In genomic region chr11:120184371-120184945, GRCh38 we compare ENCODE assay signal across 16 cellular contexts. TPM values are rescaled to one million over a fixed set of nuclear protein-coding genes. Genes with fewer than 3 reads are reported as not detected.
DNase-seq lines count a peak whose midpoint lies in the region; ATAC-seq and TF ChIP-seq lines count a peak whose summit lies in the region.
"Had no signal": no experiment of that assay in that cellular context is flagged by ENCODE, and none has a peak within 500 bp of the region (broad histone marks: within the 10 kb centered on the region; RNA-seq: fewer than 3 reads in every experiment).

No MANE protein-coding gene starts in this region.

- no peak overlapping the region for H2BK15ac ChIP-seq in IMR-90 (ENCODE audit: low read depth, low read length)

- H3K4me1 Mint-ChIP-seq in activated CD4-positive, alpha-beta memory T cell treated with anti-CD3 and anti-CD28 coated beads, Interleukin-2, amount 10 ng/mL, durations not matched to agents 7 days and 5 days: peaks cover 2% of the 10 kb centered on the region

- no peak for ATAC-seq in IMR-90 (ENCODE audit: low read depth)
- peak in 2 of 4 donors; percentile 2 to 14 for ATAC-seq in right lobe of liver
- ATAC-seq in gastrocnemius medialis: peak; percentile 36 to 39

- 0 out of 2 replicates have a peak overlapping the region, but pooled peaks have one; percentile 9 for H3K23ac ChIP-seq in IMR-90 (ENCODE audit: low read depth, low read length)

- no peak overlapping the region for H4K91ac ChIP-seq in IMR-90 (ENCODE audit: insufficient read depth, low read depth, low read length)

- no peak for TF ChIP-seq RAD21 in IMR-90 (IDR thresholded peaks at IDR 0.05; ENCODE audit: low read length)

- H4K8ac ChIP-seq in IMR-90 (ENCODE audit: low read depth in 2 of 2, low read length in 2 of 2): no peak overlapping the region

- no peak overlapping the region for H3K4me2 ChIP-seq in IMR-90 (ENCODE audit: low read depth, low read length)

- no peak overlapping the region for H2BK20ac ChIP-seq in IMR-90 (ENCODE audit: low read depth, low read length)

- 0 out of 2 replicates have a peak, but pooled peaks cover under 1% of the 10 kb centered on the region for H3K27me3 ChIP-seq in IMR-90 (ENCODE audit: control insufficient read depth, insufficient read depth, low read length)
- no peaks in the 10 kb centered on the region for H3K27me3 ChIP-seq in esophagus (ENCODE audit: control insufficient read depth in 1 of 2, insufficient read depth in 2 of 2, low read length in 2 of 2)
- no peaks in the 10 kb centered on the region for H3K27me3 ChIP-seq in right lobe of liver
- no peaks in the 10 kb centered on the region for H3K27me3 ChIP-seq in gastrocnemius medialis

- H3K36me3 ChIP-seq in IMR-90 (ENCODE audit: control insufficient read depth, insufficient read depth, low read length) (no peaks in the 10 kb centered on the region), esophagus (ENCODE audit: control insufficient read depth in 2 of 2, insufficient read depth in 2 of 2, low read length in 1 of 2) (no peaks in the 10 kb centered on the region), right lobe of liver (no peaks in the 10 kb centered on the region), gastrocnemius medialis (no peaks in the 10 kb centered on the region)
- H3K36me3 ChIP-seq: tibial artery had no signal

- POLR2A ChIA-PET in IMR-90 (lab: Charles Lee; ENCODE audit: unreplicated experiment): no interaction called here
- POLR2A ChIA-PET in activated CD4-positive, alpha-beta memory T cell treated with anti-CD3 and anti-CD28 coated beads, Interleukin-2, amount 10 ng/mL, durations not matched to agents 7 days and 5 days (lab: Charles Lee): no interaction called here

- H3K4ac ChIP-seq in IMR-90 (ENCODE audit: low read depth, low read length): no peak overlapping the region

- H3K14ac ChIP-seq in IMR-90 (replicated peaks; ENCODE audit: low read depth, low read length): no peak overlapping the region

- WGBS in IMR-90 (ENCODE audit: extremely low coverage in 2 of 2, insufficient read length in 1 of 2), 2 experiments: 71% methylated on average over 3 of the region's 11 CpGs; no CpG with 5 or more reads in 1 of the 2 experiments
- 62 to 71% methylated on average over 11 of the region's 11 CpGs for WGBS in esophagus, 2 donors
- WGBS in right lobe of liver (ENCODE audit: insufficient coverage, low coverage, low lambda C conversion rate, missing lambda C conversion rate): 11% methylated on average over 10 of the region's 11 CpGs

- no peaks in the 10 kb centered on the region for H3K36me3 Mint-ChIP-seq in activated CD4-positive, alpha-beta memory T cell treated with anti-CD3 and anti-CD28 coated beads, Interleukin-2, amount 10 ng/mL, durations not matched to agents 7 days and 5 days (ENCODE audit: low read depth)
- H3K36me3 Mint-ChIP-seq: naive B cell had no signal

- intact Hi-C loops in IMR-90 (cut with micrococcal nuclease) (no loop called here), right lobe of liver (cut with DNase I) (no loop called here), gastrocnemius medialis (cut with DNase I; ENCODE audit: low total_unique reads) (no loop called here)

- H3K4me3 ChIP-seq in IMR-90 (ENCODE audit: insufficient read depth, low read depth, low read length) (no peak overlapping the region), esophagus (ENCODE audit: low read depth in 1 of 2, low read length in 2 of 2) (no peak overlapping the region), right lobe of liver (peak overlapping the region; percentile 36 to 59 (median 56)), gastrocnemius medialis (peak overlapping the region in 2 of 4 donors; percentile 4 to 18)
- H3K4me3 ChIP-seq: tibial artery had no signal

- no peak overlapping the region; the same call in 1 of the 2 replicates for H3K18ac ChIP-seq in IMR-90 (ENCODE audit: low read depth, low read length)

- dilution Hi-C loops in IMR-90 (cut with HindIII; ENCODE audit: low sequenced_read_pairs, unreplicated experiment): no loop called here

- H3K9me3 Mint-ChIP-seq in activated CD4-positive, alpha-beta memory T cell treated with anti-CD3 and anti-CD28 coated beads, Interleukin-2, amount 10 ng/mL, durations not matched to agents 7 days and 5 days: no peaks in the 10 kb centered on the region
- H3K9me3 Mint-ChIP-seq: activated naive CD4-positive, alpha-beta T cell treated with anti-CD3 and anti-CD28 coated beads for 36 hours; naive B cell had no signal

- no peak overlapping the region for H3K4me3 Mint-ChIP-seq in activated CD4-positive, alpha-beta memory T cell treated with anti-CD3 and anti-CD28 coated beads, Interleukin-2, amount 10 ng/mL, durations not matched to agents 7 days and 5 days
- H3K4me3 Mint-ChIP-seq: activated naive CD4-positive, alpha-beta T cell treated with anti-CD3 and anti-CD28 coated beads for 36 hours; naive B cell had no signal

- H4K20me1 ChIP-seq in IMR-90 (ENCODE audit: insufficient read depth, low read length): no peaks in the 10 kb centered on the region

- H2AK9ac ChIP-seq in IMR-90 (replicated peaks; ENCODE audit: low read depth, low read length, poor library complexity): no peak overlapping the region

- no peak overlapping the region for H2AFZ ChIP-seq in IMR-90 (replicated peaks; ENCODE audit: low read length, poor library complexity)

- DNase-seq in IMR-90 (no peak), right lobe of liver (peak in 1 of 3 donors; percentile 63), gastrocnemius medialis (peak; percentile 26 to 47), NCI-H526 treated with DMSO at 0.1 percent for 48 hours (lab: John Stamatoyannopoulos, UW) (no peak), C1 segment of cervical spinal cord (lab: John Stamatoyannopoulos, UW) (no peak), OCI-M2 (lab: John Stamatoyannopoulos, UW; ENCODE audit: unreplicated experiment) (no peak)
- no peak for DNase-seq in activated CD4-positive, alpha-beta memory T cell treated with anti-CD3 and anti-CD28 coated beads, Interleukin-2, amount 10 ng/mL, durations not matched to agents 7 days and 5 days
- DNase-seq: activated naive CD4-positive, alpha-beta T cell treated with anti-CD3 and anti-CD28 coated beads for 36 hours; Calu3; cerebellar nuclear complex; MM.1S; naive B cell; NCI-H2171 had no signal

- peaks cover 19% of the 10 kb centered on the region for H3K4me1 ChIP-seq in IMR-90 (ENCODE audit: control insufficient read depth, insufficient read depth, low read length)
- peaks cover 5 to 12% of the 10 kb centered on the region in 2 donors for H3K4me1 ChIP-seq in esophagus (ENCODE audit: control insufficient read depth in 2 of 2, insufficient read depth in 2 of 2, low read length in 1 of 2)
- H3K4me1 ChIP-seq in right lobe of liver: peaks cover 0 to 66% (median 26%) of the 10 kb centered on the region in 4 donors
- peaks cover 10 to 19% of the 10 kb centered on the region in 2 donors for H3K4me1 ChIP-seq in gastrocnemius medialis
- H3K4me1 ChIP-seq: tibial artery had no signal

- no peak overlapping the region for H3K56ac ChIP-seq in IMR-90 (ENCODE audit: extremely low read depth, insufficient read depth, low read length)

- H3K9me3 ChIP-seq in IMR-90 (ENCODE audit: control insufficient read depth, insufficient read depth, low read length) (no peaks in the 10 kb centered on the region), esophagus (ENCODE audit: control insufficient read depth in 2 of 2, insufficient read depth in 1 of 2, low read depth in 1 of 2, low read length in 1 of 2) (no peaks in the 10 kb centered on the region), right lobe of liver (no peaks in the 10 kb centered on the region), gastrocnemius medialis (no peaks in the 10 kb centered on the region)
- H3K9me3 ChIP-seq: tibial artery had no signal

- TF ChIP-seq CTCF in IMR-90 (conservative IDR thresholded peaks at IDR 0.05; ENCODE audit: low read depth, low read length) (no peak), right lobe of liver (IDR thresholded peaks at IDR 0.05) (no peak), gastrocnemius medialis (IDR thresholded peaks at IDR 0.05 in 4 of 5, conservative IDR thresholded peaks at IDR 0.05 in 1 of 5) (no peak)

- no TSS peak for BruUV-seq in IMR-90 (replicated peaks; lab: Mats Ljungman, UMichigan)

- no peak overlapping the region for H3K9ac ChIP-seq in IMR-90 (ENCODE audit: low read depth, low read length)

- H3K27ac Mint-ChIP-seq in activated CD4-positive, alpha-beta memory T cell treated with anti-CD3 and anti-CD28 coated beads, Interleukin-2, amount 10 ng/mL, durations not matched to agents 7 days and 5 days: no peak overlapping the region
- H3K27ac Mint-ChIP-seq: activated naive CD4-positive, alpha-beta T cell treated with anti-CD3 and anti-CD28 coated beads for 36 hours; naive B cell had no signal

- H2AK5ac ChIP-seq in IMR-90 (ENCODE audit: low read depth, low read length): no peak overlapping the region

- no peaks in the 10 kb centered on the region for H3K79me1 ChIP-seq in IMR-90 (ENCODE audit: low read depth in 1 of 2, low read length in 2 of 2)

- H2BK120ac ChIP-seq in IMR-90 (ENCODE audit: low read depth, low read length): no peak overlapping the region

- H4K5ac ChIP-seq in IMR-90 (ENCODE audit: low read depth, low read length): no peak overlapping the region

- H3K9me1 ChIP-seq in IMR-90 (ENCODE audit: insufficient read depth, low read length): 0 out of 2 replicates have a peak, but pooled peaks cover 6% of the 10 kb centered on the region

- no peak overlapping the region for H2BK5ac ChIP-seq in IMR-90 (ENCODE audit: low read depth, low read length, poor library complexity, severe bottlenecking)

- TF ChIP-seq POLR2A in IMR-90 (IDR thresholded peaks at IDR 0.05; ENCODE audit: low read depth, low read length) (no peak), right lobe of liver (IDR thresholded peaks at IDR 0.05) (no peak), gastrocnemius medialis (IDR thresholded peaks at IDR 0.05) (no peak)

- CTCF ChIA-PET in IMR-90 (lab: Yijun Ruan, JAX): no interaction called here
- CTCF ChIA-PET in activated CD4-positive, alpha-beta memory T cell treated with anti-CD3 and anti-CD28 coated beads, Interleukin-2, amount 10 ng/mL, durations not matched to agents 7 days and 5 days (lab: Charles Lee): no interaction called here

- in situ Hi-C loops in IMR-90 (cut with MboI; ENCODE audit: low sequenced_read_pairs) (no loop called here), gastrocnemius medialis (cut with MboI; ENCODE audit: low sequenced_read_pairs in 4 of 4) (no loop called here)

- H3K27me3 Mint-ChIP-seq in activated CD4-positive, alpha-beta memory T cell treated with anti-CD3 and anti-CD28 coated beads, Interleukin-2, amount 10 ng/mL, durations not matched to agents 7 days and 5 days: peaks cover 23% of the 10 kb centered on the region

- no peak overlapping the region for H3K27ac ChIP-seq in IMR-90 (ENCODE audit: insufficient read depth, low read length)
- peak overlapping the region; percentile 42 to 54 for H3K27ac ChIP-seq in esophagus (ENCODE audit: low read depth in 2 of 2, low read length in 1 of 2)
- peak overlapping the region; percentile 79 to 86 (median 85) for H3K27ac ChIP-seq in right lobe of liver
- peak overlapping the region; percentile 55 to 78 (median 75) for H3K27ac ChIP-seq in gastrocnemius medialis
- H3K27ac ChIP-seq: tibial artery had no signal

RNA-seq across cellular contexts. Expression of gene OAF, which starts 26.4 kb away (rescaled TPM):
- total RNA-seq in IMR-90 (2012; rRNA removed) (9.9 and 10.8 TPM in 2 replicates), right lobe of liver (100 to 1,000 TPM; 199 to 271 (median 220) TPM), gastrocnemius medialis (10 to 100 TPM in 3 of 4 donors, 1 to 10 TPM in 1; 8.7 to 17.5 (median 10.1) TPM)
- polyA plus RNA-seq in IMR-90 (2012; rRNA removed) (42.0 and 53.1 TPM in 2 replicates), esophagus (1 to 10 TPM; 7.2 to 8.4 TPM)
- 68.2 and 111 TPM in 2 replicates for polyA plus RNA-seq in IMR-90 (2012; cell fraction: cytosol; rRNA removed)
- polyA plus RNA-seq in IMR-90 (2012; cell fraction: nucleus; rRNA removed; ENCODE audit: low replicate concordance): 38.8 and 119 TPM in 2 replicates
- total RNA-seq in activated CD4-positive, alpha-beta memory T cell treated with anti-CD3 and anti-CD28 coated beads, Interleukin-2, amount 10 ng/mL, durations not matched to agents 7 days and 5 days: 1 to 10 TPM; 1.4 to 2.0 TPM

RNA-seq across cellular contexts. Expression of gene TRIM29, which starts 46.5 kb away (rescaled TPM):
- total RNA-seq in IMR-90 (2012; rRNA removed) (not detected in 2 replicates), right lobe of liver (1 to 10 TPM in 4 of 6 experiments, not detected in 2; 1.1 to 2.1 (median 1.3) TPM), gastrocnemius medialis (1 to 10 TPM in 1 of 4 donors, under 1 TPM in 2, not detected in 1; 0.65 to 2.9 (median 0.95) TPM)
- polyA plus RNA-seq in IMR-90 (2012; rRNA removed) (not detected in 2 replicates), esophagus (1,000 to 10,000 TPM in 1 of 2 donors, 100 to 1,000 TPM in 1; 943 to 1,078 TPM)
- polyA plus RNA-seq in IMR-90 (2012; cell fraction: cytosol; rRNA removed): not detected in 2 replicates
- not detected in 2 replicates for polyA plus RNA-seq in IMR-90 (2012; cell fraction: nucleus; rRNA removed; ENCODE audit: low replicate concordance)
- not detected for total RNA-seq in activated CD4-positive, alpha-beta memory T cell treated with anti-CD3 and anti-CD28 coated beads, Interleukin-2, amount 10 ng/mL, durations not matched to agents 7 days and 5 days
- total RNA-seq: activated CD8-positive, alpha-beta memory T cell treated with anti-CD3 and anti-CD28 coated beads for 36 hours; activated naive CD4-positive, alpha-beta T cell treated with anti-CD3 and anti-CD28 coated beads for 36 hours had no signal

RNA-seq across cellular contexts. Expression of gene POU2F3, which starts 55.5 kb away (rescaled TPM):
- total RNA-seq in IMR-90 (2012; rRNA removed) (under 0.01 TPM in 1 of 2 replicates, not detected in the other), right lobe of liver (not detected), gastrocnemius medialis (not detected)
- polyA plus RNA-seq in IMR-90 (2012; rRNA removed) (0.09 and 0.14 TPM in 2 replicates), esophagus (1 to 10 TPM; 3.1 to 4.5 TPM)
- polyA plus RNA-seq in IMR-90 (2012; cell fraction: cytosol; rRNA removed): 0.08 TPM in 1 of 2 replicates, not detected in the other
- polyA plus RNA-seq in IMR-90 (2012; cell fraction: nucleus; rRNA removed; ENCODE audit: low replicate concordance): 0.02 and 0.06 TPM in 2 replicates
- total RNA-seq in activated CD4-positive, alpha-beta memory T cell treated with anti-CD3 and anti-CD28 coated beads, Interleukin-2, amount 10 ng/mL, durations not matched to agents 7 days and 5 days: not detected
- total RNA-seq: activated CD8-positive, alpha-beta memory T cell treated with anti-CD3 and anti-CD28 coated beads for 36 hours; activated naive CD4-positive, alpha-beta T cell treated with anti-CD3 and anti-CD28 coated beads for 36 hours had no signal

Comparison
In these comparisons a context has a peak if more than half of its experiments do, and no peak if none do; other contexts are left out.
1. DNase-seq: peak in gastrocnemius medialis (2 of 2); none in IMR-90 (single experiment), NCI-H526 treated with DMSO at 0.1 percent for 48 hours (single experiment), C1 segment of cervical spinal cord (0 of 14), activated CD4-positive, alpha-beta memory T cell treated with anti-CD3 and anti-CD28 coated beads, Interleukin-2, amount 10 ng/mL, durations not matched to agents 7 days and 5 days (single experiment) and OCI-M2 (single experiment).
2. H3K4me3 ChIP-seq: peak in right lobe of liver (3 of 3); none in IMR-90 (single experiment) and esophagus (0 of 2).
3. RNA of gene OAF, which starts 26.4 kb away (total RNA-seq): 199 to 271 TPM in right lobe of liver; 8.7 to 17.5 TPM in gastrocnemius medialis, 9.9 to 10.8 TPM in IMR-90 and 1.4 to 2.0 TPM in activated CD4-positive, alpha-beta memory T cell treated with anti-CD3 and anti-CD28 coated beads, Interleukin-2, amount 10 ng/mL, durations not matched to agents 7 days and 5 days; every median in the first group is over 10 times any median in the second.